ENCODE assay signal across 19 cellular contexts in genomic region chr5:10859393-10860195, GRCh38.
"Had no signal": no experiment of that assay in that cellular context is flagged by ENCODE, and none has a peak within 500 bp of the region (broad histone marks: within the 10 kb centered on the region; RNA-seq: fewer than 3 reads in every experiment).

No MANE protein-coding gene starts in this region.

- H3K9me3 Mint-ChIP-seq: activated CD8-positive, alpha-beta T cell treated with anti-CD3 and anti-CD28 coated beads for 36 hours; activated T-helper 1 cell treated with anti-CD3 and anti-CD28 coated beads, Interleukin-12 subunit alpha, Interleukin-12 subunit beta, Interleukin-2, Interleukin-4 antibody, amounts not matched to agents 30 ng/mL and 10 ng/mL and 1 ng/mL, durations not matched to agents 14 hours and 24 hours and 36 hours; natural killer cell; T-cell had no signal

- H3K36me3 Mint-ChIP-seq: natural killer cell, T-cell had no signal

- H3K4me3 ChIP-seq: cardiac muscle cell, colonic mucosa, stomach, thoracic aorta had no signal

- ATAC-seq: activated CD8-positive, alpha-beta T cell treated with anti-CD3 and anti-CD28 coated beads for 36 hours; left cardiac atrium; natural killer cell; T-cell had no signal

- H3K27ac Mint-ChIP-seq: activated CD8-positive, alpha-beta T cell treated with anti-CD3 and anti-CD28 coated beads for 36 hours; activated T-helper 1 cell treated with anti-CD3 and anti-CD28 coated beads, Interleukin-12 subunit alpha, Interleukin-12 subunit beta, Interleukin-2, Interleukin-4 antibody, amounts not matched to agents 30 ng/mL and 10 ng/mL and 1 ng/mL, durations not matched to agents 14 hours and 24 hours and 36 hours; natural killer cell; T-cell had no signal

- H3K27me3 ChIP-seq: colonic mucosa had no signal

- H3K9me3 ChIP-seq: colonic mucosa, stomach, thoracic aorta had no signal

- H3K36me3 ChIP-seq: cardiac muscle cell, colonic mucosa, stomach, thoracic aorta had no signal

- H3K4me3 Mint-ChIP-seq: activated CD8-positive, alpha-beta T cell treated with anti-CD3 and anti-CD28 coated beads for 36 hours; activated T-helper 1 cell treated with anti-CD3 and anti-CD28 coated beads, Interleukin-12 subunit alpha, Interleukin-12 subunit beta, Interleukin-2, Interleukin-4 antibody, amounts not matched to agents 30 ng/mL and 10 ng/mL and 1 ng/mL, durations not matched to agents 14 hours and 24 hours and 36 hours; natural killer cell; T-cell had no signal

- DNase-seq: activated CD4-positive, alpha-beta T cell treated with anti-CD3 and anti-CD28 coated beads for 4 hours; activated CD8-positive, alpha-beta memory T cell treated with anti-CD3 and anti-CD28 coated beads, Interleukin-2, amount 50 U/mL, for 48 hours; activated CD8-positive, alpha-beta T cell treated with anti-CD3 and anti-CD28 coated beads for 36 hours; activated naive CD4-positive, alpha-beta T cell; colonic mucosa; effector memory CD4-positive, alpha-beta T cell; hypothalamus; left cardiac atrium; mammary epithelial cell; natural killer cell; retina; stimulated activated CD4-positive, alpha-beta T cell treated with anti-CD3 and anti-CD28 coated beads, Interleukin-15, amount 100 ng/mL, for 24 hours; stimulated activated CD4-positive, alpha-beta T cell treated with anti-CD3 and anti-CD28 coated beads, Interleukin-4, amount 100 ng/mL, for 24 hours; stomach; T-cell; T1000 had no signal

- H3K4me1 ChIP-seq: colonic mucosa had no signal

- H3K27ac ChIP-seq: cardiac muscle cell, colonic mucosa, stomach, thoracic aorta had no signal
